8 cellular contexts compared by ENCODE assay signal in the genomic region with DNA sequence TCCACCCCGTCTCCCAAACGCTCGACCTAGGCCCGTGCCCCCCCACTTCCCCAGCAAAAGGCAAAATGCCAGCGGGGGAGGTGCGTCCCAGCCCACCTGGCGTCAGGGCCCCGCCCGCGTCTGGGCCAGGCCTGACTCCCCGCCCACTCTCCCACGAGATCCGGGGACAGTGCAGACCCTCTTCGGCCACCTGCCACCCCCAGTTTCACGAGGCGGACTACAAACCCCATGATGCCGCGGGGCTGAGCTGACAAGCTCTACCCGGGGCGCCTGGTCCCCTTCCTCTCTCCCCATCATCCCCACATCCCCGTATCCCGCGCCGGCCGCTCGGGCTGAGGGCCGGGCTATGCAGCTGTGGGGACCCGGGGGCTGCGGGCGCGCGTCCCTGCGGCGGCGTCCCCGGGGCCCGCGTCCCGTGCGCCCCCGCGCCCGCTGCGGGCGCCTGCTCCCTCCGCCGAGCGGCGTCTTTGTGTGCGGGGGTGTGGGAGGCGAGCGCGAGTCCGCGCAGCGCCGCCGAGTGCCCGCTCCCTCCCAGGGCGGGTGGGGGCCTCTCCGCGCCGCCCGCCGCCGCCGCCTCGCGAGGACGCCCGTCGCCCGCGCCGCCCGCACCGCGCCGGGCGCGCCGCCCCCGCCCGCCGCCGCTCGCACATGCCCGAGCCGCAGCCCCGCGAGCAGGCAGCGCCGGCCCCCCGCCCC. TPM values are rescaled to one million over a fixed set of nuclear protein-coding genes. Genes with fewer than 3 reads are reported as not detected.
DNase-seq lines count a peak whose midpoint lies in the region; ATAC-seq, FAIRE-seq and TF ChIP-seq lines count a peak whose summit lies in the region.

TSS of gene ANKRD13B (plus strand) at position 283 of the 696 bp plus-strand sequence. CDS start 490 bp downstream, outside the sequence.

- no peaks in the 10 kb centered on the region for H3K27me3 ChIP-seq in pancreas

- peak; percentile 11 to 12 for ATAC-seq in activated T-cell treated with anti-CD3 and anti-CD28 coated beads, Interleukin-2, amount 50 U/mL, for 72 hours (replicated peaks in 1 of 2)
- ATAC-seq in pancreas (peak in 1 of 4 donors; percentile 5), HG02981 (IDR thresholded peaks at IDR 0.05; ENCODE audit: unreplicated experiment) (no peak)

- peaks cover 31% of the 10 kb centered on the region for H3K4me1 Mint-ChIP-seq in activated CD4-positive, alpha-beta T cell treated with anti-CD3 and anti-CD28 coated beads, Interleukin-2, amount 10 ng/mL, durations not matched to agents 24 days and 14 days
- peaks cover 48% of the 10 kb centered on the region for H3K4me1 Mint-ChIP-seq in activated T-cell treated with anti-CD3 and anti-CD28 coated beads, Interleukin-2, amount 50 U/mL, for 72 hours (ENCODE audit: low read depth)

- H3K27ac Mint-ChIP-seq in activated CD4-positive, alpha-beta T cell treated with anti-CD3 and anti-CD28 coated beads, Interleukin-2, amount 10 ng/mL, durations not matched to agents 24 days and 14 days: peak within 1 kb of the TSS; percentile 86
- H3K27ac Mint-ChIP-seq in activated T-cell treated with anti-CD3 and anti-CD28 coated beads, Interleukin-2, amount 50 U/mL, for 72 hours: no peak within 1 kb of the TSS

- H3K9me3 Mint-ChIP-seq in activated CD4-positive, alpha-beta T cell treated with anti-CD3 and anti-CD28 coated beads, Interleukin-2, amount 10 ng/mL, durations not matched to agents 24 days and 14 days: no peaks in the 10 kb centered on the region
- no peaks in the 10 kb centered on the region for H3K9me3 Mint-ChIP-seq in activated T-cell treated with anti-CD3 and anti-CD28 coated beads, Interleukin-2, amount 50 U/mL, for 72 hours

- H3K9me3 ChIP-seq in pancreas: no peaks in the 10 kb centered on the region

- peak within 1 kb of the TSS; percentile 39 to 73 (median 56) for H3K4me3 ChIP-seq in pancreas

- peaks cover 15 to 29% (median 20%) of the 10 kb centered on the region in 3 donors for H3K4me1 ChIP-seq in pancreas

- H3K36me3 Mint-ChIP-seq in activated CD4-positive, alpha-beta T cell treated with anti-CD3 and anti-CD28 coated beads, Interleukin-2, amount 10 ng/mL, durations not matched to agents 24 days and 14 days (ENCODE audit: low read depth): peaks cover 2% of the 10 kb centered on the region
- H3K36me3 Mint-ChIP-seq in activated T-cell treated with anti-CD3 and anti-CD28 coated beads, Interleukin-2, amount 50 U/mL, for 72 hours (ENCODE audit: insufficient read depth in 2 of 2): no peaks in the 10 kb centered on the region

- peak within 1 kb of the TSS; percentile 92 for H3K4me3 Mint-ChIP-seq in activated CD4-positive, alpha-beta T cell treated with anti-CD3 and anti-CD28 coated beads, Interleukin-2, amount 10 ng/mL, durations not matched to agents 24 days and 14 days
- H3K4me3 Mint-ChIP-seq in activated T-cell treated with anti-CD3 and anti-CD28 coated beads, Interleukin-2, amount 50 U/mL, for 72 hours: peak within 1 kb of the TSS; percentile 89 to 95

- H3K27me3 Mint-ChIP-seq in activated CD4-positive, alpha-beta T cell treated with anti-CD3 and anti-CD28 coated beads, Interleukin-2, amount 10 ng/mL, durations not matched to agents 24 days and 14 days: no peaks in the 10 kb centered on the region
- H3K27me3 Mint-ChIP-seq in activated T-cell treated with anti-CD3 and anti-CD28 coated beads, Interleukin-2, amount 50 U/mL, for 72 hours (ENCODE audit: low read depth): no peaks in the 10 kb centered on the region

- no peak for TF ChIP-seq CTCF in pancreas (IDR thresholded peaks at IDR 0.05)

- intact Hi-C loops in activated CD4-positive, alpha-beta T cell treated with anti-CD3 and anti-CD28 coated beads, Interleukin-2, amount 10 ng/mL, durations not matched to agents 24 days and 14 days (cut with micrococcal nuclease): no loop called here
- intact Hi-C loops in head of caudate nucleus (cut with DNase I): no loop called here
- intact Hi-C loops in pancreas (cut with DNase I): no loop called here

- no peaks in the 10 kb centered on the region for H3K36me3 ChIP-seq in pancreas

- peak within 1 kb of the TSS in 3 of 4 donors; percentile 16 to 48 (median 33) for H3K27ac ChIP-seq in pancreas

- DNase-seq in activated CD4-positive, alpha-beta T cell treated with anti-CD3 and anti-CD28 coated beads, Interleukin-2, amount 10 ng/mL, durations not matched to agents 24 days and 14 days: peak; percentile 83
- DNase-seq in activated CD4-positive, alpha-beta T cell treated with anti-CD3 and anti-CD28 coated beads, Interleukin-2, amount 50 U/mL, for 4 hours: no peak
- peak; percentile 28 for DNase-seq in NCI-H226
- DNase-seq in activated T-cell treated with anti-CD3 and anti-CD28 coated beads, Interleukin-2, amount 50 U/mL, for 72 hours: peak; percentile 56 to 62
- peak in 39 of 42 donors; percentile 61 to 92 (median 82) for DNase-seq in head of caudate nucleus
- peak in 5 of 6 donors; percentile 26 to 84 (median 62) for DNase-seq in pancreas
- DNase-seq in AG08395 (ENCODE audit: low spot score): no peak

- no peak for FAIRE-seq in pancreas (lab: Jason Lieb, UNC)

- 0 to 1% methylated on average over 21 to 94 of the region's 94 CpGs for WGBS in pancreas, 2 donors

RNA-seq across cellular contexts. Expression of gene ANKRD13B, which starts in this region (rescaled TPM):
- 43.1 and 49.8 TPM in 2 replicates for total RNA-seq in activated CD4-positive, alpha-beta T cell treated with anti-CD3 and anti-CD28 coated beads, Interleukin-2, amount 10 ng/mL, durations not matched to agents 24 days and 14 days
- 10 to 100 TPM in 1 of 2 donors, 1 to 10 TPM in 1; 7.9 to 13.5 TPM for total RNA-seq in activated T-cell treated with anti-CD3 and anti-CD28 coated beads, Interleukin-2, amount 50 U/mL, for 72 hours
- total RNA-seq in pancreas: 1 to 10 TPM; 1.0 to 5.8 (median 2.8) TPM
- 1 to 10 TPM; 5.0 to 5.8 TPM for polyA plus RNA-seq in pancreas

Comparison
In these comparisons a context has a peak if more than half of its experiments do, and no peak if none do; other contexts are left out.
1. DNase-seq: peak in activated CD4-positive, alpha-beta T cell treated with anti-CD3 and anti-CD28 coated beads, Interleukin-2, amount 10 ng/mL, durations not matched to agents 24 days and 14 days (single experiment), NCI-H226 (single experiment), activated T-cell treated with anti-CD3 and anti-CD28 coated beads, Interleukin-2, amount 50 U/mL, for 72 hours (2 of 2), head of caudate nucleus (39 of 42) and pancreas (5 of 6); none in activated CD4-positive, alpha-beta T cell treated with anti-CD3 and anti-CD28 coated beads, Interleukin-2, amount 50 U/mL, for 4 hours (0 of 2) and AG08395 (single experiment).